In genomic region chr12:26937863-26938659, GRCh38 we compare ENCODE assay signal across 8 cellular contexts. TPM values are rescaled to one million over a fixed set of nuclear protein-coding genes. Genes with fewer than 3 reads are reported as not detected.
DNase-seq lines count a peak whose midpoint lies in the region; ATAC-seq, FAIRE-seq and TF ChIP-seq lines count a peak whose summit lies in the region.

Gene FGFR1OP2, plus strand, starts transcription at chr12:26938470. Its CDS starts 15,689 bp downstream, at chr12:26954159.
Gene INTS13, minus strand, starts transcription at chr12:26937981. Its CDS starts 1,178 bp downstream, at chr12:26936803.

- ATAC-seq in HG02840 (IDR thresholded peaks at IDR 0.05; ENCODE audit: low FRiP score, unreplicated experiment) (peak; percentile 85), T-cell (replicated peaks in 1 of 4) (peak; percentile 91 to 92 (median 92))

- intact Hi-C loops in cardiac septum (cut with DNase I): loop anchor here (2.0 kb wide), 2 partner anchors 77 to 307 kb away; partner anchors contain the start of genes STK38L and TM7SF3

- DNase-seq in GM12891 (ENCODE audit: insufficient read length, low spot score) (peak; percentile 75), NCI-H1436 treated with DMSO at 0.1 percent for 48 hours (lab: John Stamatoyannopoulos, UW) (peak; percentile 84), T-cell (peak; percentile 87 to 96 (median 93)), cardiac septum (ENCODE audit: low spot score) (peak; percentile 99), pons (ENCODE audit: low spot score) (peak; percentile 99), type B pancreatic cell (ENCODE audit: extremely low spot score, unreplicated experiment) (peak; percentile 98)

- H3K9me3 Mint-ChIP-seq in T-cell: no peaks in the 10 kb centered on the region
- H3K9me3 Mint-ChIP-seq in type B pancreatic cell: no peaks in the 10 kb centered on the region

- peak; percentile 97 for FAIRE-seq in GM12891 (lab: Jason Lieb, UNC)

- WGBS in adipose tissue, 3 donors: 0% methylated on average over 56 to 66 of the region's 66 CpGs

- POLR2A ChIA-PET in T-cell (lab: Charles Lee): interaction anchor here in 1 of 2 donors (0.6 kb wide), 1 partner anchor 14 kb away, joined by 12 read pairs; no protein-coding TSS in a partner anchor

- TF ChIP-seq POLR2A in GM12891 (IDR thresholded peaks at IDR 0.05; ENCODE audit: low read depth, low read length): peak; percentile 97

- no peak for TF ChIP-seq CTCF in type B pancreatic cell (conservative IDR thresholded peaks at IDR 0.05)

- H3K36me3 Mint-ChIP-seq in T-cell (peaks cover 6% of the 10 kb centered on the region), type B pancreatic cell (peaks cover 35% of the 10 kb centered on the region)

- H3K27ac ChIP-seq in adipose tissue (ENCODE audit: low read depth, low read length): peak within 1 kb of the TSS; percentile 51

- H3K4me3 Mint-ChIP-seq in T-cell: peak within 1 kb of the TSS; percentile 91 to 98 (median 95)
- H3K4me3 Mint-ChIP-seq in type B pancreatic cell: peak within 1 kb of the TSS; percentile 98

- CTCF ChIA-PET in T-cell (lab: Charles Lee): interaction anchor here in 1 of 2 donors (0.6 to 1.0 kb wide), 4 partner anchors 34 to 78 kb away, joined by 3 to 6 read pairs (median 3); no protein-coding TSS in a partner anchor

- H3K4me1 Mint-ChIP-seq in T-cell: peaks cover 71 to 86% (median 73%) of the 10 kb centered on the region in 3 donors
- peaks cover 8% of the 10 kb centered on the region for H3K4me1 Mint-ChIP-seq in type B pancreatic cell (ENCODE audit: unreplicated experiment)

- no peaks in the 10 kb centered on the region for H3K27me3 Mint-ChIP-seq in T-cell
- H3K27me3 Mint-ChIP-seq in type B pancreatic cell: no peaks in the 10 kb centered on the region

- H3K27ac Mint-ChIP-seq in T-cell (peak within 1 kb of the TSS; percentile 98 to 99), type B pancreatic cell (peak within 1 kb of the TSS; percentile 99)

TF ChIP-seq in GM12891, 5 proteins besides CTCF, POLR2A, EP300 and RAD21:
- TF ChIP-seq TAF1 (IDR thresholded peaks at IDR 0.05; ENCODE audit: low read depth, low read length): peak; percentile 76
- no peak for TF ChIP-seq PAX5 (IDR thresholded peaks at IDR 0.05; ENCODE audit: insufficient read depth, low read length, severe bottlenecking)
- peak; percentile 93 for TF ChIP-seq POLR2AphosphoS5 (IDR thresholded peaks at IDR 0.05; ENCODE audit: low read depth, low read length)
- TF ChIP-seq POU2F2 (IDR thresholded peaks at IDR 0.05; ENCODE audit: low read depth, low read length): peak; percentile 78
- no peak for TF ChIP-seq SPI1 (IDR thresholded peaks at IDR 0.05; ENCODE audit: low read depth, low read length)

RNA-seq across cellular contexts. Expression of gene FGFR1OP2, which starts in this region (rescaled TPM):
- 28.4 TPM for polyA plus RNA-seq in GM12891 (2012; ENCODE audit: low read depth, missing spikeins)
- 10 to 100 TPM; 51.7 to 83.6 (median 71.3) TPM for total RNA-seq in T-cell
- 10 to 100 TPM in 2 of 3 donors, 1 to 10 TPM in 1; 9.4 to 60.4 (median 27.5) TPM for polyA plus RNA-seq in adipose tissue
- total RNA-seq in cardiac septum: 37.4 TPM
- 46.9 and 64.5 TPM in 2 replicates for total RNA-seq in type B pancreatic cell (ENCODE audit: low replicate concordance)

RNA-seq across cellular contexts. Expression of gene INTS13, which starts in this region (rescaled TPM):
- polyA plus RNA-seq in GM12891 (2012; ENCODE audit: low read depth, missing spikeins): 39.6 TPM
- total RNA-seq in T-cell: 10 to 100 TPM; 19.7 to 26.0 (median 23.9) TPM
- polyA plus RNA-seq in adipose tissue: 10 to 100 TPM in 1 of 3 donors, 1 to 10 TPM in 2; 9.7 to 26.0 (median 9.8) TPM
- total RNA-seq in cardiac septum: 15.5 TPM
- 30.3 and 34.1 TPM in 2 replicates for total RNA-seq in type B pancreatic cell (ENCODE audit: low replicate concordance)

Comparison
In these comparisons a context has a peak if more than half of its experiments do, and no peak if none do; other contexts are left out.
1. Peak in every context shown above with its lines: DNase-seq, ATAC-seq and H3K27ac ChIP-seq.